11 cellular contexts compared by ENCODE assay signal in the genomic region with DNA sequence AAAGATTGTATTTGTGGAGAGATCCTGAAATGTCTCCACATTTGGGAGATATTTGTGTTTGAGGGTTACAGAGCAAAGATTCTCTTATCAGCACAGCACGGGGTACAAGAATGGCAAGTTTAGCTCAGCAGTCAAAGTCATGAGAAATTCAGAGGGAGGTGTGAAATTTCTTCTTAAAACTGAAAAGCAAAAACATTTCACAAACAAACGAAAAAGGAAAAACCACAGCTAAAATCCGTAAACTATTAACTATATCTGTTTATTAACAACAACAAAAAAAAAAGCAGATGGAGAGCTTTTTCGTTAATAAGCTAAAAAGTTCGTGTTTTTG. TPM values are rescaled to one million over a fixed set of nuclear protein-coding genes. Genes with fewer than 3 reads are reported as not detected.
A peak's percentile ranks its signal among the peaks of the same experiment; 100 is the strongest.
DNase-seq lines count a peak whose midpoint lies in the region; ATAC-seq and TF ChIP-seq lines count a peak whose summit lies in the region.
"Had no signal": no experiment of that assay in that cellular context is flagged by ENCODE, and none has a peak within 500 bp of the region (broad histone marks: within the 10 kb centered on the region; RNA-seq: fewer than 3 reads in every experiment).

No MANE protein-coding gene starts in this region.

- H3K27ac Mint-ChIP-seq in activated CD4-positive, alpha-beta T cell treated with anti-CD3 and anti-CD28 coated beads, Interleukin-2, amount 10 ng/mL, durations not matched to agents 7 days and 5 days = peak overlapping the region; percentile 71
- peak overlapping the region; percentile 92 for H3K27ac Mint-ChIP-seq in activated CD4-positive, alpha-beta memory T cell treated with anti-CD3 and anti-CD28 coated beads for 36 hours
- H3K27ac Mint-ChIP-seq in stimulated activated naive B cell treated with anti-CD40 and anti-IgM and Interleukin-4, amounts not matched to agents 10 μg/mL and 1 μg/mL and 100 μg/mL, for 72 hours = peak overlapping the region; percentile 85

- intact Hi-C loops in activated CD4-positive, alpha-beta memory T cell treated with anti-CD3 and anti-CD28 coated beads for 36 hours (cut with micrococcal nuclease) = loop anchor here (10.0 kb wide), 1 partner anchor 304 kb away; no protein-coding TSS in a partner anchor
- intact Hi-C loops in prostate gland (cut with DNase I) = no loop called here

- no peak for TF ChIP-seq POLR2A in prostate gland (IDR thresholded peaks at IDR 0.05)

- peaks cover 90% of the 10 kb centered on the region for H3K4me1 Mint-ChIP-seq in activated CD4-positive, alpha-beta T cell treated with anti-CD3 and anti-CD28 coated beads, Interleukin-2, amount 10 ng/mL, durations not matched to agents 7 days and 5 days
- peaks cover 85% of the 10 kb centered on the region for H3K4me1 Mint-ChIP-seq in activated CD4-positive, alpha-beta memory T cell treated with anti-CD3 and anti-CD28 coated beads for 36 hours (ENCODE audit: low read depth)
- H3K4me1 Mint-ChIP-seq in stimulated activated naive B cell treated with anti-CD40 and anti-IgM and Interleukin-4, amounts not matched to agents 10 μg/mL and 1 μg/mL and 100 μg/mL, for 72 hours = peaks cover 69 to 98% of the 10 kb centered on the region in 2 donors

- no peak overlapping the region for H3K4me3 ChIP-seq in prostate gland

- peak; percentile 22 for ATAC-seq in HG02763 (IDR thresholded peaks at IDR 0.05; ENCODE audit: unreplicated experiment)
- ATAC-seq in stimulated activated naive B cell treated with anti-CD40 and anti-IgM and Interleukin-4, amounts not matched to agents 10 μg/mL and 1 μg/mL and 100 μg/mL, for 72 hours (replicated peaks) = no peak
- ATAC-seq: sciatic nerve had no signal

- no peaks in the 10 kb centered on the region for H3K4me1 ChIP-seq in prostate gland (replicated peaks)

- WGBS in prostate gland = 84% methylated on average over 5 of the region's 5 CpGs

- no peaks in the 10 kb centered on the region for H3K36me3 ChIP-seq in prostate gland

- H3K4me3 Mint-ChIP-seq in activated CD4-positive, alpha-beta T cell treated with anti-CD3 and anti-CD28 coated beads, Interleukin-2, amount 10 ng/mL, durations not matched to agents 7 days and 5 days = peak overlapping the region; percentile 48
- H3K4me3 Mint-ChIP-seq in activated CD4-positive, alpha-beta memory T cell treated with anti-CD3 and anti-CD28 coated beads for 36 hours = peak overlapping the region; percentile 65
- peak overlapping the region; percentile 17 to 65 for H3K4me3 Mint-ChIP-seq in stimulated activated naive B cell treated with anti-CD40 and anti-IgM and Interleukin-4, amounts not matched to agents 10 μg/mL and 1 μg/mL and 100 μg/mL, for 72 hours

- H3K36me3 Mint-ChIP-seq in activated CD4-positive, alpha-beta T cell treated with anti-CD3 and anti-CD28 coated beads, Interleukin-2, amount 10 ng/mL, durations not matched to agents 7 days and 5 days (ENCODE audit: low read depth) = peaks cover 8% of the 10 kb centered on the region
- H3K36me3 Mint-ChIP-seq in activated CD4-positive, alpha-beta memory T cell treated with anti-CD3 and anti-CD28 coated beads for 36 hours = no peaks in the 10 kb centered on the region
- H3K36me3 Mint-ChIP-seq in stimulated activated naive B cell treated with anti-CD40 and anti-IgM and Interleukin-4, amounts not matched to agents 10 μg/mL and 1 μg/mL and 100 μg/mL, for 72 hours = peaks cover 0 to 2% of the 10 kb centered on the region in 2 donors

- no peaks in the 10 kb centered on the region for H3K27me3 Mint-ChIP-seq in activated CD4-positive, alpha-beta T cell treated with anti-CD3 and anti-CD28 coated beads, Interleukin-2, amount 10 ng/mL, durations not matched to agents 7 days and 5 days
- H3K27me3 Mint-ChIP-seq in activated CD4-positive, alpha-beta memory T cell treated with anti-CD3 and anti-CD28 coated beads for 36 hours = no peaks in the 10 kb centered on the region
- no peaks in the 10 kb centered on the region for H3K27me3 Mint-ChIP-seq in stimulated activated naive B cell treated with anti-CD40 and anti-IgM and Interleukin-4, amounts not matched to agents 10 μg/mL and 1 μg/mL and 100 μg/mL, for 72 hours

- DNase-seq in activated CD4-positive, alpha-beta T cell treated with anti-CD3 and anti-CD28 coated beads, Interleukin-2, amount 10 ng/mL, durations not matched to agents 7 days and 5 days = no peak
- DNase-seq in activated CD4-positive, alpha-beta T cell treated with anti-CD3 and anti-CD28 coated beads, Interleukin-2, amount 50 U/mL, for 4 hours = no peak
- no peak for DNase-seq in activated CD4-positive, alpha-beta memory T cell treated with anti-CD3 and anti-CD28 coated beads for 36 hours
- DNase-seq in stimulated activated naive B cell treated with anti-CD40 and anti-IgM and Interleukin-4, amounts not matched to agents 10 μg/mL and 1 μg/mL and 100 μg/mL, for 72 hours = no peak
- no peak for DNase-seq in prostate gland (ENCODE audit: low spot score)
- DNase-seq in cerebellar cortex (ENCODE audit: low spot score) = no peak
- DNase-seq in AG08395 (ENCODE audit: low spot score) = no peak
- DNase-seq: GF-D8, NCI-H2029 treated with DMSO at 0.1 percent for 48 hours had no signal

- no peak for TF ChIP-seq CTCF in prostate gland (IDR thresholded peaks at IDR 0.05)

- POLR2A ChIA-PET in activated CD4-positive, alpha-beta T cell treated with anti-CD3 and anti-CD28 coated beads, Interleukin-2, amount 10 ng/mL, durations not matched to agents 7 days and 5 days (lab: Charles Lee) = interaction anchor here (0.6 to 1.5 kb wide), 5 partner anchors 36 to 125 kb away, joined by 3 to 8 read pairs (median 4); no protein-coding TSS in a partner anchor
- POLR2A ChIA-PET in activated CD4-positive, alpha-beta memory T cell treated with anti-CD3 and anti-CD28 coated beads for 36 hours (lab: Charles Lee) = interaction anchor here (1.0 to 5.6 kb wide), 16 partner anchors 11 to 338 kb away, joined by 3 to 81 read pairs (median 7); no protein-coding TSS in a partner anchor

- H3K9me3 Mint-ChIP-seq in activated CD4-positive, alpha-beta T cell treated with anti-CD3 and anti-CD28 coated beads, Interleukin-2, amount 10 ng/mL, durations not matched to agents 7 days and 5 days = no peaks in the 10 kb centered on the region
- H3K9me3 Mint-ChIP-seq in activated CD4-positive, alpha-beta memory T cell treated with anti-CD3 and anti-CD28 coated beads for 36 hours = no peaks in the 10 kb centered on the region
- H3K9me3 Mint-ChIP-seq in stimulated activated naive B cell treated with anti-CD40 and anti-IgM and Interleukin-4, amounts not matched to agents 10 μg/mL and 1 μg/mL and 100 μg/mL, for 72 hours = no peaks in the 10 kb centered on the region

- H3K9me3 ChIP-seq in prostate gland = no peaks in the 10 kb centered on the region

- no peaks in the 10 kb centered on the region for H3K27me3 ChIP-seq in prostate gland (replicated peaks; ENCODE audit: insufficient read depth)

- CTCF ChIA-PET in activated CD4-positive, alpha-beta T cell treated with anti-CD3 and anti-CD28 coated beads, Interleukin-2, amount 10 ng/mL, durations not matched to agents 7 days and 5 days (lab: Charles Lee) = interaction anchor here (0.6 to 6.6 kb wide), 14 partner anchors 9 to 590 kb away, joined by 3 to 48 read pairs (median 4); no protein-coding TSS in a partner anchor
- CTCF ChIA-PET in activated CD4-positive, alpha-beta memory T cell treated with anti-CD3 and anti-CD28 coated beads for 36 hours (lab: Charles Lee) = interaction anchor here (0.5 to 12.7 kb wide), 21 partner anchors 28 to 457 kb away, joined by 3 to 264 read pairs (median 5); no protein-coding TSS in a partner anchor

- H3K27ac ChIP-seq in prostate gland = no peak overlapping the region

RNA-seq across cellular contexts. Expression of a gene that starts 41.0 kb away (rescaled TPM):
- total RNA-seq in activated CD4-positive, alpha-beta T cell treated with anti-CD3 and anti-CD28 coated beads, Interleukin-2, amount 10 ng/mL, durations not matched to agents 7 days and 5 days = 100 to 1,000 TPM; 580 to 648 TPM
- 100 to 1,000 TPM; 436 to 444 TPM for total RNA-seq in activated CD4-positive, alpha-beta memory T cell treated with anti-CD3 and anti-CD28 coated beads for 36 hours
- total RNA-seq in prostate gland = 10 to 100 TPM; 15.2 to 30.0 TPM

Comparison
In these comparisons a context has a peak if more than half of its experiments do, and no peak if none do; other contexts are left out.
1. RNA of a gene that starts 41.0 kb away (total RNA-seq): 580 to 648 TPM in activated CD4-positive, alpha-beta T cell treated with anti-CD3 and anti-CD28 coated beads, Interleukin-2, amount 10 ng/mL, durations not matched to agents 7 days and 5 days and 436 to 444 TPM in activated CD4-positive, alpha-beta memory T cell treated with anti-CD3 and anti-CD28 coated beads for 36 hours; 15.2 to 30.0 TPM in prostate gland; every median in the first group is over 10 times any median in the second.
2. Peak in every context shown above with its lines, with median percentiles within 50 percentile points of each other: H3K27ac Mint-ChIP-seq and H3K4me3 Mint-ChIP-seq.